8 cellular contexts compared by ENCODE assay signal in genomic region chr2:101341901-101342624, GRCh38. TPM values are rescaled to one million over a fixed set of nuclear protein-coding genes. Genes with fewer than 3 reads are reported as not detected.
A peak's percentile ranks its signal among the peaks of the same experiment; 100 is the strongest.
DNase-seq lines count a peak whose midpoint lies in the region; ATAC-seq and TF ChIP-seq lines count a peak whose summit lies in the region.

No MANE protein-coding gene starts in this region.

- 50 to 55% (median 54%) methylated on average over 20 to 21 of the region's 21 CpGs for WGBS in adrenal gland, 4 donors

- ATAC-seq in T-cell (replicated peaks in 1 of 4): peak in 3 of 4 experiments; percentile 59 to 70 (median 64)
- no peak for ATAC-seq in HG02884 (IDR thresholded peaks at IDR 0.05; ENCODE audit: unreplicated experiment)
- ATAC-seq in HG03280 (IDR thresholded peaks at IDR 0.05; ENCODE audit: unreplicated experiment): no peak

- no peaks in the 10 kb centered on the region for H3K9me3 ChIP-seq in adrenal gland (replicated peaks in 1 of 3)
- no peaks in the 10 kb centered on the region for H3K9me3 ChIP-seq in left ventricle myocardium inferior (replicated peaks)

- H3K4me3 ChIP-seq in adrenal gland: no peak overlapping the region
- H3K4me3 ChIP-seq in left ventricle myocardium inferior: no peak overlapping the region

- H3K4me1 ChIP-seq in adrenal gland (replicated peaks in 1 of 2) (no peaks in the 10 kb centered on the region), left ventricle myocardium inferior (no peaks in the 10 kb centered on the region)

- no peak overlapping the region for H3K27ac ChIP-seq in adrenal gland
- H3K27ac ChIP-seq in left ventricle myocardium inferior (replicated peaks): no peak overlapping the region

- TF ChIP-seq POLR2A in adrenal gland (IDR thresholded peaks at IDR 0.05): no peak

- peak overlapping the region in 1 of 3 donors; percentile 11 for H3K4me3 Mint-ChIP-seq in T-cell

- DNase-seq in GM03348 (ENCODE audit: low spot score): peak; percentile 90
- peak; percentile 29 for DNase-seq in NCI-H1092 (lab: John Stamatoyannopoulos, UW)
- peak in 33 of 34 experiments; percentile 16 to 78 (median 60) for DNase-seq in T-cell
- DNase-seq in adrenal gland: peak; percentile 55 to 88 (median 74)
- peak; percentile 77 for DNase-seq in left ventricle myocardium inferior
- peak; percentile 38 for DNase-seq in renal cortical epithelial cell (ENCODE audit: low read depth)

- H3K36me3 ChIP-seq in adrenal gland (replicated peaks in 1 of 2): no peaks in the 10 kb centered on the region
- no peaks in the 10 kb centered on the region for H3K36me3 ChIP-seq in left ventricle myocardium inferior

- no peaks in the 10 kb centered on the region for H3K27me3 Mint-ChIP-seq in T-cell

- TF ChIP-seq CTCF in adrenal gland (IDR thresholded peaks at IDR 0.05) (peak; percentile 61 to 82 (median 70)), left ventricle myocardium inferior (IDR thresholded peaks at IDR 0.05; ENCODE audit: borderline replicate concordance) (peak; percentile 88)

- H3K9me3 Mint-ChIP-seq in T-cell: no peaks in the 10 kb centered on the region

- POLR2A ChIA-PET in T-cell (lab: Charles Lee): interaction anchor here (0.6 to 0.7 kb wide), 3 partner anchors 35 to 340 kb away, joined by 3 to 4 read pairs (median 3); no protein-coding TSS in a partner anchor

- H3K4me1 Mint-ChIP-seq in T-cell: peaks cover 24 to 40% (median 32%) of the 10 kb centered on the region in 3 donors

- CTCF ChIA-PET in T-cell (lab: Charles Lee): interaction anchor here (0.5 to 1.8 kb wide), 20 partner anchors 8 to 1484 kb away, joined by 3 to 13 read pairs (median 4); no protein-coding TSS in a partner anchor

- H3K27me3 ChIP-seq in adrenal gland: no peaks in the 10 kb centered on the region
- H3K27me3 ChIP-seq in left ventricle myocardium inferior (ENCODE audit: low read depth): no peaks in the 10 kb centered on the region

- H3K27ac Mint-ChIP-seq in T-cell: peak overlapping the region in 1 of 2 donors; percentile 16

- intact Hi-C loops in adrenal gland (cut with DNase I) (loop anchor here in 1 of 2 donors (5.0 to 10.0 kb wide), 2 partner anchors 45 to 493 kb away; partner anchors contain the start of gene CREG2), left ventricle myocardium inferior (cut with micrococcal nuclease) (no loop called here)

- no peaks in the 10 kb centered on the region for H3K36me3 Mint-ChIP-seq in T-cell

RNA-seq across cellular contexts. Expression of gene RNF149, which starts 33.6 kb away (rescaled TPM):
- total RNA-seq in T-cell (100 to 1,000 TPM; 114 to 139 (median 123) TPM), adrenal gland (10 to 100 TPM; 38.4 to 98.4 (median 59.0) TPM), left ventricle myocardium inferior (12.0 TPM), renal cortical epithelial cell (81.3 and 82.4 TPM in 2 replicates)
- 10 to 100 TPM; 31.5 to 48.5 (median 39.5) TPM for polyA plus RNA-seq in adrenal gland

RNA-seq across cellular contexts. Expression of gene CREG2, which starts 45.2 kb away (rescaled TPM):
- total RNA-seq in T-cell (under 1 TPM in 1 of 5 donors, not detected in 4; 0.13 TPM), adrenal gland (under 1 TPM in 2 of 8 donors, not detected in 6; 0.25 to 0.55 TPM), left ventricle myocardium inferior (not detected), renal cortical epithelial cell (under 0.01 and 0.70 TPM in 2 replicates)
- under 1 TPM in 1 of 3 donors, not detected in 2; 0.02 TPM for polyA plus RNA-seq in adrenal gland

Comparison
In these comparisons a context has a peak if more than half of its experiments do, and no peak if none do; other contexts are left out.
1. DNase-seq: peak in every context shown above with its lines; median percentile 90 in GM03348; 77 in left ventricle myocardium inferior; 74 in adrenal gland; 60 in T-cell; 38 in renal cortical epithelial cell; 29 in NCI-H1092.
2. ATAC-seq: peak in T-cell (3 of 4); none in HG02884 (single experiment) and HG03280 (single experiment).